8 cellular contexts compared by ENCODE assay signal in the genomic region with DNA sequence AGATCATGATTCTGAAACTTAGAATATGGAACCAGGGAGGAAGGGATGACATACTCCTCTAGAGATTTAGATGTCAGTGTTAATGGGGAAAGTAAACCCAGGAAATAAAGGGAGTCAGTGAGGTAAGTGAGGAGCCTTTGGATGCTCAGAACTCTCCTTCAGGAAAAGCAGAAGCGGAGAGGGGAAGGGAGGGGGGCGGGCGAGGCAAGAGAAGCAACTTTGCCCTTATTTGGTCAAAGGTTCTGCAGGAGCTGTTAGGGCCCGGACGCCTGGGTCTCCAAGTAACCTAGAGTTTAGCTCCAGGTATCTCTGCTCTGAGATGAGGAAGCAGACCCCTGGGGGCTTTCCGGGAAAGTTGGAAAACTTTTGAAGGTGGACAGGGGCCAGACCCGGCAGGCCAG. TPM values are rescaled to one million over a fixed set of nuclear protein-coding genes. Genes with fewer than 3 reads are reported as not detected.
DNase-seq lines count a peak whose midpoint lies in the region; ATAC-seq, FAIRE-seq and TF ChIP-seq lines count a peak whose summit lies in the region.

No MANE protein-coding gene starts in this region.

- TF ChIP-seq EP300 in HepG2 (IDR thresholded peaks at IDR 0.05; ENCODE audit: low read depth in 2 of 2, low read length in 2 of 2): no peak
- TF ChIP-seq EP300 in HepG2 (CRISPR knock-in tag; IDR thresholded peaks at IDR 0.05; ENCODE audit: borderline replicate concordance): no peak
- TF ChIP-seq EP300 in upper lobe of left lung (IDR thresholded peaks at IDR 0.05): no peak

- H2AFZ ChIP-seq in HepG2 (ENCODE audit: low read length): no peak overlapping the region

- in situ Hi-C loops in HepG2 (cut with HindIII; ENCODE audit: extremely low pct_ligation_motif_present, low pct_unique_long_range_greater_than_20kb): no loop called here

- DNase-seq in AG04449 (ENCODE audit: low read depth, low spot score): no peak
- DNase-seq in HFFc6: no peak
- DNase-seq in activated naive CD8-positive, alpha-beta T cell treated with anti-CD3 and anti-CD28 coated beads for 36 hours: no peak
- DNase-seq in HepG2 (ENCODE audit: low spot score): no peak
- no peak for DNase-seq in upper lobe of left lung
- no peak for DNase-seq in NCI-H1694 treated with DMSO at 0.1 percent for 48 hours (lab: John Stamatoyannopoulos, UW)
- DNase-seq in NCI-H82 treated with DMSO at 0.1 percent for 48 hours (lab: John Stamatoyannopoulos, UW; ENCODE audit: unreplicated experiment): no peak

- ATAC-seq in HepG2 (no peak), upper lobe of left lung (ENCODE audit: low FRiP score in 2 of 2) (no peak), GM21528 (IDR thresholded peaks at IDR 0.05; ENCODE audit: low FRiP score, unreplicated experiment) (no peak)

- peaks cover 68% of the 10 kb centered on the region for H3K4me1 Mint-ChIP-seq in HFFc6 (ENCODE audit: low read depth)
- H3K4me1 Mint-ChIP-seq in activated naive CD8-positive, alpha-beta T cell treated with anti-CD3 and anti-CD28 coated beads for 36 hours: peaks cover 56% of the 10 kb centered on the region

- TF ChIP-seq RAD21 in HepG2 (CRISPR knock-in tag; IDR thresholded peaks at IDR 0.05): no peak

- peaks cover 11% of the 10 kb centered on the region for H3K27me3 Mint-ChIP-seq in HFFc6 (ENCODE audit: insufficient read depth)
- H3K27me3 Mint-ChIP-seq in activated naive CD8-positive, alpha-beta T cell treated with anti-CD3 and anti-CD28 coated beads for 36 hours: peaks cover 20% of the 10 kb centered on the region

- TF ChIP-seq POLR2A in HepG2 (IDR thresholded peaks at IDR 0.05; ENCODE audit: insufficient read depth in 1 of 2, low read depth in 2 of 2, low read length in 2 of 2) (no peak), upper lobe of left lung (IDR thresholded peaks at IDR 0.05) (no peak)

- H3K27ac ChIP-seq in HepG2 (ENCODE audit: extremely low read length, insufficient read depth, low read length) (peak overlapping the region; percentile 54), upper lobe of left lung (peak overlapping the region; percentile 97 to 100 (median 98))

- FAIRE-seq in HepG2 (lab: Jason Lieb, UNC): no peak

- TF ChIP-seq CTCF in AG04449 (IDR thresholded peaks at IDR 0.05; ENCODE audit: insufficient read depth, low read length, missing control alignments) (no peak), HFFc6 (IDR thresholded peaks at IDR 0.05) (no peak), HepG2 (CRISPR knock-in tag; IDR thresholded peaks at IDR 0.05) (no peak), upper lobe of left lung (IDR thresholded peaks at IDR 0.05) (no peak)

- H3K79me2 ChIP-seq in HepG2 (ENCODE audit: insufficient read depth, low read length): peaks cover 55% of the 10 kb centered on the region

- POLR2A ChIA-PET in AG04449 (lab: Yijun Ruan, JAX) (interaction anchor here (0.7 to 6.9 kb wide), 4 partner anchors 9 to 40 kb away, joined by 3 to 119 read pairs (median 6); a partner anchor contains a TSS), HepG2 (lab: Yijun Ruan, JAX) (interaction anchor here (0.9 to 10.0 kb wide), 7 partner anchors 8 to 53 kb away, joined by 3 to 273 read pairs (median 9); a partner anchor contains a TSS)

- no peaks in the 10 kb centered on the region; a peak in 1 of 5 replicates for H3K27me3 ChIP-seq in HepG2 (ENCODE audit: control insufficient read depth in 1 of 2, insufficient read depth in 2 of 2, low read length in 2 of 2)
- H3K27me3 ChIP-seq in upper lobe of left lung: no peaks in the 10 kb centered on the region

- H3K4me3 ChIP-seq in AG04449 (ENCODE audit: low read depth, low read length): peak overlapping the region; percentile 99
- H3K4me3 ChIP-seq in HepG2 (replicated peaks in 1 of 3; ENCODE audit: insufficient read depth in 1 of 3, low read depth in 2 of 3, low read length in 3 of 3): peak overlapping the region; percentile 90 to 100 (median 100)
- peak overlapping the region; percentile 95 to 100 (median 97) for H3K4me3 ChIP-seq in upper lobe of left lung

- intact Hi-C loops in HepG2 (cut with micrococcal nuclease; ENCODE audit: unreplicated experiment): no loop called here

- H3K9me3 Mint-ChIP-seq in HFFc6: no peaks in the 10 kb centered on the region
- no peaks in the 10 kb centered on the region for H3K9me3 Mint-ChIP-seq in activated naive CD8-positive, alpha-beta T cell treated with anti-CD3 and anti-CD28 coated beads for 36 hours

- H3K9me3 ChIP-seq in HepG2 (ENCODE audit: low read length) (no peaks in the 10 kb centered on the region), upper lobe of left lung (no peaks in the 10 kb centered on the region)

- H4K20me1 ChIP-seq in HepG2 (ENCODE audit: insufficient read depth, low read length): peaks cover 33% of the 10 kb centered on the region

- peak overlapping the region; percentile 96 for H3K4me2 ChIP-seq in HepG2 (ENCODE audit: low read depth, low read length)

- WGBS in HepG2 (ENCODE audit: low lambda C conversion rate): 3% methylated on average over 7 of the region's 7 CpGs
- 0 to 3% methylated on average over 7 of the region's 7 CpGs for WGBS in upper lobe of left lung, 2 donors

- peak overlapping the region; percentile 91 for H3K27ac Mint-ChIP-seq in HFFc6
- peak overlapping the region; percentile 99 for H3K27ac Mint-ChIP-seq in activated naive CD8-positive, alpha-beta T cell treated with anti-CD3 and anti-CD28 coated beads for 36 hours

- H3K4me3 Mint-ChIP-seq in HFFc6: peak overlapping the region; percentile 91
- peak overlapping the region; percentile 94 for H3K4me3 Mint-ChIP-seq in activated naive CD8-positive, alpha-beta T cell treated with anti-CD3 and anti-CD28 coated beads for 36 hours

- peaks cover 18 to 37% of the 10 kb centered on the region in 2 experiments for H3K36me3 ChIP-seq in HepG2 (replicated peaks in 1 of 2; ENCODE audit: control insufficient read depth in 1 of 2, insufficient read depth in 2 of 2, low read length in 2 of 2)
- peaks cover 10 to 45% (median 39%) of the 10 kb centered on the region in 4 donors for H3K36me3 ChIP-seq in upper lobe of left lung

- BruUV-seq in HepG2 (replicated peaks; lab: Mats Ljungman, UMichigan): no TSS peak

- CTCF ChIA-PET in AG04449 (lab: Yijun Ruan, JAX): interaction anchor here (1.2 kb wide), 1 partner anchor 38 kb away, joined by 6 read pairs; no protein-coding TSS in a partner anchor
- CTCF ChIA-PET in HepG2 (lab: Yijun Ruan, JAX; ENCODE audit: low intra/inter-chr PET ratio, low total read pairs): no interaction called here

- peak overlapping the region; percentile 74 for H3K9ac ChIP-seq in HepG2 (ENCODE audit: insufficient read depth, low read depth, low read length)

- H3K36me3 Mint-ChIP-seq in HFFc6 (ENCODE audit: low read depth): peaks cover 49% of the 10 kb centered on the region
- peaks cover 55% of the 10 kb centered on the region for H3K36me3 Mint-ChIP-seq in activated naive CD8-positive, alpha-beta T cell treated with anti-CD3 and anti-CD28 coated beads for 36 hours

- H3K4me1 ChIP-seq in HepG2 (ENCODE audit: insufficient read depth, low read length) (peaks cover 44% of the 10 kb centered on the region), upper lobe of left lung (peaks cover 48 to 71% (median 60%) of the 10 kb centered on the region in 4 donors)

RNA-seq across cellular contexts. Expression of a gene that starts 1.3 kb away (rescaled TPM):
- 1,000 to 10,000 TPM; 1,630 to 1,970 (median 1,832) TPM for total RNA-seq in HFFc6 (2021; fragmentation: NEBNext Ultra II Directional; extraction: Animal tissue kit (Norgen Biotek cat#: 25700))
- total RNA-seq in activated naive CD8-positive, alpha-beta T cell treated with anti-CD3 and anti-CD28 coated beads for 36 hours: 1,000 to 10,000 TPM; 1,791 to 1,802 TPM
- total RNA-seq in HepG2 (2016; rRNA removed; fragmentation: Illumina TruSeq; extraction: Trizol) (494 and 520 TPM in 2 replicates), upper lobe of left lung (100 to 1,000 TPM; 403 to 814 (median 641) TPM)
- 274 and 364 TPM in 2 replicates for total RNA-seq in HepG2 (2016; cell fraction: cytosol; rRNA removed; fragmentation: Illumina TruSeq; extraction: Trizol; ENCODE audit: low read depth)
- total RNA-seq in HepG2 (2016; cell fraction: insoluble cytoplasmic fraction; rRNA removed; fragmentation: Illumina TruSeq; extraction: Trizol): 482 and 502 TPM in 2 replicates
- 274 and 390 TPM in 2 replicates for total RNA-seq in HepG2 (2016; cell fraction: membrane; rRNA removed; fragmentation: Illumina TruSeq; extraction: Trizol)
- 166 and 182 TPM in 2 replicates for total RNA-seq in HepG2 (2016; cell fraction: nucleus; rRNA removed; fragmentation: Illumina TruSeq; extraction: Trizol)
- 589 and 613 TPM in 2 replicates for polyA plus RNA-seq in HepG2 (2011; rRNA removed)
- polyA plus RNA-seq in HepG2 (2011; cell fraction: cytosol; rRNA removed): 590 and 702 TPM in 2 replicates
- polyA plus RNA-seq in HepG2 (2011; cell fraction: nucleus; rRNA removed): 303 and 324 TPM in 2 replicates
- polyA plus RNA-seq in HepG2 (2012): 507 and 533 TPM in 2 replicates
- polyA plus RNA-seq in HepG2 (2016; cell fraction: cytosol; fragmentation: Illumina TruSeq; extraction: Trizol; ENCODE audit: low read depth): 515 and 664 TPM in 2 replicates
- polyA plus RNA-seq in HepG2 (2016; cell fraction: insoluble cytoplasmic fraction; fragmentation: Illumina TruSeq; extraction: Trizol; ENCODE audit: low read depth): 954 and 1,000 TPM in 2 replicates
- polyA plus RNA-seq in HepG2 (2016; cell fraction: membrane; fragmentation: Illumina TruSeq; extraction: Trizol; ENCODE audit: low read depth): 494 and 571 TPM in 2 replicates
- 485 and 521 TPM in 2 replicates for polyA plus RNA-seq in HepG2 (2016; cell fraction: nucleus; fragmentation: Illumina TruSeq; extraction: Trizol; ENCODE audit: insufficient read depth, low read depth)
- polyA minus RNA-seq in HepG2 (2011; rRNA and poly(A)+ RNA removed; ENCODE audit: low replicate concordance): 456 and 623 TPM in 2 replicates
- 408 and 605 TPM in 2 replicates for polyA minus RNA-seq in HepG2 (2011; cell fraction: cytosol; rRNA and poly(A)+ RNA removed)
- 126 and 127 TPM in 2 replicates for polyA minus RNA-seq in HepG2 (2011; cell fraction: nucleus; rRNA and poly(A)+ RNA removed)

RNA-seq across cellular contexts. Expression of a gene that starts 3.9 kb away (rescaled TPM):
- total RNA-seq in HFFc6 (2021; fragmentation: NEBNext Ultra II Directional; extraction: Animal tissue kit (Norgen Biotek cat#: 25700)): 1 to 10 TPM; 1.9 to 4.6 (median 3.2) TPM
- total RNA-seq in activated naive CD8-positive, alpha-beta T cell treated with anti-CD3 and anti-CD28 coated beads for 36 hours: 10 to 100 TPM; 27.8 to 30.7 TPM
- 59.8 and 68.2 TPM in 2 replicates for total RNA-seq in HepG2 (2016; rRNA removed; fragmentation: Illumina TruSeq; extraction: Trizol)
- total RNA-seq in HepG2 (2016; cell fraction: cytosol; rRNA removed; fragmentation: Illumina TruSeq; extraction: Trizol; ENCODE audit: low read depth): 28.3 and 29.6 TPM in 2 replicates
- 63.3 and 64.1 TPM in 2 replicates for total RNA-seq in HepG2 (2016; cell fraction: insoluble cytoplasmic fraction; rRNA removed; fragmentation: Illumina TruSeq; extraction: Trizol)
- 24.9 and 26.4 TPM in 2 replicates for total RNA-seq in HepG2 (2016; cell fraction: membrane; rRNA removed; fragmentation: Illumina TruSeq; extraction: Trizol)
- 60.8 and 62.5 TPM in 2 replicates for total RNA-seq in HepG2 (2016; cell fraction: nucleus; rRNA removed; fragmentation: Illumina TruSeq; extraction: Trizol)
- polyA plus RNA-seq in HepG2 (2011; rRNA removed): 51.9 and 69.8 TPM in 2 replicates
- 25.2 and 41.5 TPM in 2 replicates for polyA plus RNA-seq in HepG2 (2011; cell fraction: cytosol; rRNA removed)
- polyA plus RNA-seq in HepG2 (2011; cell fraction: nucleus; rRNA removed): 315 and 418 TPM in 2 replicates
- polyA plus RNA-seq in HepG2 (2012): 30.6 and 32.9 TPM in 2 replicates
- 29.4 and 30.6 TPM in 2 replicates for polyA plus RNA-seq in HepG2 (2016; cell fraction: cytosol; fragmentation: Illumina TruSeq; extraction: Trizol; ENCODE audit: low read depth)
- 80.8 and 89.8 TPM in 2 replicates for polyA plus RNA-seq in HepG2 (2016; cell fraction: insoluble cytoplasmic fraction; fragmentation: Illumina TruSeq; extraction: Trizol; ENCODE audit: low read depth)
- 21.3 and 21.5 TPM in 2 replicates for polyA plus RNA-seq in HepG2 (2016; cell fraction: membrane; fragmentation: Illumina TruSeq; extraction: Trizol; ENCODE audit: low read depth)
- polyA plus RNA-seq in HepG2 (2016; cell fraction: nucleus; fragmentation: Illumina TruSeq; extraction: Trizol; ENCODE audit: insufficient read depth, low read depth): 236 and 244 TPM in 2 replicates
- 27.3 and 88.8 TPM in 2 replicates for polyA minus RNA-seq in HepG2 (2011; rRNA and poly(A)+ RNA removed; ENCODE audit: low replicate concordance)
- 6.0 and 7.5 TPM in 2 replicates for polyA minus RNA-seq in HepG2 (2011; cell fraction: cytosol; rRNA and poly(A)+ RNA removed)
- 27.0 and 31.7 TPM in 2 replicates for polyA minus RNA-seq in HepG2 (2011; cell fraction: nucleus; rRNA and poly(A)+ RNA removed)
- 10 to 100 TPM in 3 of 6 donors, 1 to 10 TPM in 3; 4.3 to 49.2 (median 10.6) TPM for total RNA-seq in upper lobe of left lung

RNA-seq across cellular contexts. Expression of a gene that starts 6.9 kb away (rescaled TPM):
- 100 to 1,000 TPM in 3 of 6 experiments, 10 to 100 TPM in 3; 88.3 to 122 (median 97.6) TPM for total RNA-seq in HFFc6 (2021; fragmentation: NEBNext Ultra II Directional; extraction: Animal tissue kit (Norgen Biotek cat#: 25700))
- 100 to 1,000 TPM; 165 to 166 TPM for total RNA-seq in activated naive CD8-positive, alpha-beta T cell treated with anti-CD3 and anti-CD28 coated beads for 36 hours
- 35.7 and 44.1 TPM in 2 replicates for total RNA-seq in HepG2 (2016; rRNA removed; fragmentation: Illumina TruSeq; extraction: Trizol)
- total RNA-seq in HepG2 (2016; cell fraction: cytosol; rRNA removed; fragmentation: Illumina TruSeq; extraction: Trizol; ENCODE audit: low read depth): 16.6 and 21.0 TPM in 2 replicates
- 35.1 and 40.1 TPM in 2 replicates for total RNA-seq in HepG2 (2016; cell fraction: insoluble cytoplasmic fraction; rRNA removed; fragmentation: Illumina TruSeq; extraction: Trizol)
- 55.7 and 57.0 TPM in 2 replicates for total RNA-seq in HepG2 (2016; cell fraction: membrane; rRNA removed; fragmentation: Illumina TruSeq; extraction: Trizol)
- 35.7 and 36.1 TPM in 2 replicates for total RNA-seq in HepG2 (2016; cell fraction: nucleus; rRNA removed; fragmentation: Illumina TruSeq; extraction: Trizol)
- 45.4 and 49.9 TPM in 2 replicates for polyA plus RNA-seq in HepG2 (2011; rRNA removed)
- 56.8 and 59.9 TPM in 2 replicates for polyA plus RNA-seq in HepG2 (2011; cell fraction: cytosol; rRNA removed)
- polyA plus RNA-seq in HepG2 (2011; cell fraction: nucleus; rRNA removed): 75.7 and 85.0 TPM in 2 replicates
- 54.2 and 62.3 TPM in 2 replicates for polyA plus RNA-seq in HepG2 (2012)
- polyA plus RNA-seq in HepG2 (2016; cell fraction: cytosol; fragmentation: Illumina TruSeq; extraction: Trizol; ENCODE audit: low read depth): 28.1 and 30.9 TPM in 2 replicates
- 58.7 and 75.7 TPM in 2 replicates for polyA plus RNA-seq in HepG2 (2016; cell fraction: insoluble cytoplasmic fraction; fragmentation: Illumina TruSeq; extraction: Trizol; ENCODE audit: low read depth)
- 80.2 and 86.8 TPM in 2 replicates for polyA plus RNA-seq in HepG2 (2016; cell fraction: membrane; fragmentation: Illumina TruSeq; extraction: Trizol; ENCODE audit: low read depth)
- 94.6 and 94.8 TPM in 2 replicates for polyA plus RNA-seq in HepG2 (2016; cell fraction: nucleus; fragmentation: Illumina TruSeq; extraction: Trizol; ENCODE audit: insufficient read depth, low read depth)
- 83.4 and 279 TPM in 2 replicates for polyA minus RNA-seq in HepG2 (2011; rRNA and poly(A)+ RNA removed; ENCODE audit: low replicate concordance)
- 40.3 and 46.3 TPM in 2 replicates for polyA minus RNA-seq in HepG2 (2011; cell fraction: cytosol; rRNA and poly(A)+ RNA removed)
- 27.2 and 33.9 TPM in 2 replicates for polyA minus RNA-seq in HepG2 (2011; cell fraction: nucleus; rRNA and poly(A)+ RNA removed)
- total RNA-seq in upper lobe of left lung: 100 to 1,000 TPM in 2 of 6 donors, 10 to 100 TPM in 4; 41.9 to 130 (median 72.9) TPM

RNA-seq across cellular contexts. Expression of a gene that starts 7.2 kb away (rescaled TPM):
- total RNA-seq in HFFc6 (2021; fragmentation: NEBNext Ultra II Directional; extraction: Animal tissue kit (Norgen Biotek cat#: 25700)): 10 to 100 TPM; 61.9 to 78.6 (median 64.4) TPM
- total RNA-seq in activated naive CD8-positive, alpha-beta T cell treated with anti-CD3 and anti-CD28 coated beads for 36 hours: 10 to 100 TPM; 80.9 to 89.3 TPM
- total RNA-seq in HepG2 (2016; rRNA removed; fragmentation: Illumina TruSeq; extraction: Trizol): 47.2 and 47.9 TPM in 2 replicates
- total RNA-seq in HepG2 (2016; cell fraction: cytosol; rRNA removed; fragmentation: Illumina TruSeq; extraction: Trizol; ENCODE audit: low read depth): 22.1 and 25.5 TPM in 2 replicates
- total RNA-seq in HepG2 (2016; cell fraction: insoluble cytoplasmic fraction; rRNA removed; fragmentation: Illumina TruSeq; extraction: Trizol): 40.6 and 48.7 TPM in 2 replicates
- 28.0 and 32.2 TPM in 2 replicates for total RNA-seq in HepG2 (2016; cell fraction: membrane; rRNA removed; fragmentation: Illumina TruSeq; extraction: Trizol)
- 21.3 and 23.1 TPM in 2 replicates for total RNA-seq in HepG2 (2016; cell fraction: nucleus; rRNA removed; fragmentation: Illumina TruSeq; extraction: Trizol)
- 35.0 and 35.4 TPM in 2 replicates for polyA plus RNA-seq in HepG2 (2011; rRNA removed)
- polyA plus RNA-seq in HepG2 (2011; cell fraction: cytosol; rRNA removed): 31.3 and 45.3 TPM in 2 replicates
- 41.0 and 42.8 TPM in 2 replicates for polyA plus RNA-seq in HepG2 (2011; cell fraction: nucleus; rRNA removed)
- 19.7 and 27.6 TPM in 2 replicates for polyA plus RNA-seq in HepG2 (2012)
- polyA plus RNA-seq in HepG2 (2016; cell fraction: cytosol; fragmentation: Illumina TruSeq; extraction: Trizol; ENCODE audit: low read depth): 21.7 and 29.8 TPM in 2 replicates
- 44.9 and 50.2 TPM in 2 replicates for polyA plus RNA-seq in HepG2 (2016; cell fraction: insoluble cytoplasmic fraction; fragmentation: Illumina TruSeq; extraction: Trizol; ENCODE audit: low read depth)
- polyA plus RNA-seq in HepG2 (2016; cell fraction: membrane; fragmentation: Illumina TruSeq; extraction: Trizol; ENCODE audit: low read depth): 22.8 and 26.7 TPM in 2 replicates
- polyA plus RNA-seq in HepG2 (2016; cell fraction: nucleus; fragmentation: Illumina TruSeq; extraction: Trizol; ENCODE audit: insufficient read depth, low read depth): 36.1 and 36.6 TPM in 2 replicates
- polyA minus RNA-seq in HepG2 (2011; rRNA and poly(A)+ RNA removed; ENCODE audit: low replicate concordance): 77.5 and 91.1 TPM in 2 replicates
- 17.0 and 18.5 TPM in 2 replicates for polyA minus RNA-seq in HepG2 (2011; cell fraction: cytosol; rRNA and poly(A)+ RNA removed)
- polyA minus RNA-seq in HepG2 (2011; cell fraction: nucleus; rRNA and poly(A)+ RNA removed): 20.0 and 27.3 TPM in 2 replicates
- 10 to 100 TPM; 37.5 to 69.2 (median 47.9) TPM for total RNA-seq in upper lobe of left lung

RNA-seq across cellular contexts. Expression of a gene that starts 14.9 kb away (rescaled TPM):
- total RNA-seq in HFFc6 (2021; fragmentation: NEBNext Ultra II Directional; extraction: Animal tissue kit (Norgen Biotek cat#: 25700)): not detected
- total RNA-seq in activated naive CD8-positive, alpha-beta T cell treated with anti-CD3 and anti-CD28 coated beads for 36 hours: not detected
- total RNA-seq in HepG2 (2016; rRNA removed; fragmentation: Illumina TruSeq; extraction: Trizol): not detected in 2 replicates
- not detected in 2 replicates for total RNA-seq in HepG2 (2016; cell fraction: cytosol; rRNA removed; fragmentation: Illumina TruSeq; extraction: Trizol; ENCODE audit: low read depth)
- not detected in 2 replicates for total RNA-seq in HepG2 (2016; cell fraction: insoluble cytoplasmic fraction; rRNA removed; fragmentation: Illumina TruSeq; extraction: Trizol)
- total RNA-seq in HepG2 (2016; cell fraction: membrane; rRNA removed; fragmentation: Illumina TruSeq; extraction: Trizol): not detected in 2 replicates
- total RNA-seq in HepG2 (2016; cell fraction: nucleus; rRNA removed; fragmentation: Illumina TruSeq; extraction: Trizol): not detected in 2 replicates
- polyA plus RNA-seq in HepG2 (2011; rRNA removed): not detected in 2 replicates
- polyA plus RNA-seq in HepG2 (2011; cell fraction: cytosol; rRNA removed): not detected in 2 replicates
- not detected in 2 replicates for polyA plus RNA-seq in HepG2 (2011; cell fraction: nucleus; rRNA removed)
- polyA plus RNA-seq in HepG2 (2012): 0.35 and 0.58 TPM in 2 replicates
- polyA plus RNA-seq in HepG2 (2016; cell fraction: cytosol; fragmentation: Illumina TruSeq; extraction: Trizol; ENCODE audit: low read depth): not detected in 2 replicates
- polyA plus RNA-seq in HepG2 (2016; cell fraction: insoluble cytoplasmic fraction; fragmentation: Illumina TruSeq; extraction: Trizol; ENCODE audit: low read depth): not detected in 2 replicates
- polyA plus RNA-seq in HepG2 (2016; cell fraction: membrane; fragmentation: Illumina TruSeq; extraction: Trizol; ENCODE audit: low read depth): not detected in 2 replicates
- not detected in 2 replicates for polyA plus RNA-seq in HepG2 (2016; cell fraction: nucleus; fragmentation: Illumina TruSeq; extraction: Trizol; ENCODE audit: insufficient read depth, low read depth)
- polyA minus RNA-seq in HepG2 (2011; rRNA and poly(A)+ RNA removed; ENCODE audit: low replicate concordance): not detected in 2 replicates
- not detected in 2 replicates for polyA minus RNA-seq in HepG2 (2011; cell fraction: cytosol; rRNA and poly(A)+ RNA removed)
- polyA minus RNA-seq in HepG2 (2011; cell fraction: nucleus; rRNA and poly(A)+ RNA removed): not detected in 2 replicates
- total RNA-seq in upper lobe of left lung: 1 to 10 TPM in 1 of 6 donors, under 1 TPM in 4, not detected in 1; 0.23 to 1.4 (median 0.59) TPM
